8 cellular contexts compared by ENCODE assay signal in the genomic region with DNA sequence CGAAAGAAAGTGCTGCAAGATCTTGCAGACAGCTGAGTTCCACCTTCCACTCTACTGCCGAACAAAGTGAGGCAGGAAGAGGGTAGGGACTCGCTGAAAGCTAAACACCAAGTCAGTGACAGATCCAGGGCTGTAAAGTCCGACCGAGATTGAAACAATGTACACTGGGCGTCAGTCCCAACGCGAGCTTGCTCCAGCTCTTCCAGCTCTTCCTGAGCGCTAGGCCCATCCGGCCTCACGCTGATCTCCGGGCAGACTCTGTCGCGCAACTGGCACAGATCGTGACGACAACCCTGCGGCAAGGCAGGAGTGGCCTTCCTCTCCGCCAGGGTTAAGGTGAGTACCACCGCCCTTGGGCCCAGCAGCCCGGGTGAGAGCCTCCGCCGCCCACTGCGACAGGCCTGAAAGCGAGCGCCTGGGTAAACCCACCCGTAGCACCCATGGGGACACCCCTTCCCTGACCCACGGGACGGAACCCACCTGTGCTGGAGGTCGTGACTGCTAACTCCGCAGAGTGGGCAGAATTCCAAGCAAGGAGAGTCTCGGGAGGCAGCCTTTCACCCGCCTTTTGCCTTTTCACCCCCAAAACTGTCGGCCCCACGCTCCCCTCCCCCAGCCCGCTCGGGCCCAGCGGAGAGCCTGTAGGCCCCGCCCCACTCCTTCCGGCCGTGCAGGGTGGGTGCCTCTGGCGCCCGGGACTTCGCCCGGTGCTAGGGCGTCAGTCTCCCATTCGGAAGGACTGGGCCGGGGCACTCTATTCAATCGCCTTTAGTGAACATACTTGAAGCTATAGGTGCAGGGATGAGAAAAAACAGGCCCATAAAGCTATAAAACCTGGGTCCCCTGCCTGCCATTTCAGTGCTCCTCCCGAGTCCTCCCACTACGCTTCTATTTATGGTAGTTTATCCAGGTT. TPM values are rescaled to one million over a fixed set of nuclear protein-coding genes. Genes with fewer than 3 reads are reported as not detected.
DNase-seq lines count a peak whose midpoint lies in the region; ATAC-seq and TF ChIP-seq lines count a peak whose summit lies in the region.

SPRY3 (plus strand) TSS at position 275 of the 913 bp plus-strand sequence.
A gene with protein sequence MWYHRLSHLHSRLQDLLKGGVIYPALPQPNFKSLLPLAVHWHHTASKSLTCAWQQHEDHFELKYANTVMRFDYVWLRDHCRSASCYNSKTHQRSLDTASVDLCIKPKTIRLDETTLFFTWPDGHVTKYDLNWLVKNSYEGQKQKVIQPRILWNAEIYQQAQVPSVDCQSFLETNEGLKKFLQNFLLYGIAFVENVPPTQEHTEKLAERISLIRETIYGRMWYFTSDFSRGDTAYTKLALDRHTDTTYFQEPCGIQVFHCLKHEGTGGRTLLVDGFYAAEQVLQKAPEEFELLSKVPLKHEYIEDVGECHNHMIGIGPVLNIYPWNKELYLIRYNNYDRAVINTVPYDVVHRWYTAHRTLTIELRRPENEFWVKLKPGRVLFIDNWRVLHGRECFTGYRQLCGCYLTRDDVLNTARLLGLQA (minus strand): TSS at position 641 of the 913 bp plus-strand sequence. CDS start 67,676 bp downstream, outside the sequence.

- peaks cover 22 to 52% (median 41%) of the 10 kb centered on the region in 3 donors for H3K4me1 Mint-ChIP-seq in CD8-positive, alpha-beta memory T cell
- peaks cover 24% of the 10 kb centered on the region for H3K4me1 Mint-ChIP-seq in activated T-cell treated with anti-CD3 and anti-CD28 coated beads, Interleukin-2, amount 50 U/mL, for 24 hours (ENCODE audit: low read depth)

- peak within 1 kb of the TSS; percentile 86 to 95 (median 93) for H3K4me3 Mint-ChIP-seq in CD8-positive, alpha-beta memory T cell
- H3K4me3 Mint-ChIP-seq in activated T-cell treated with anti-CD3 and anti-CD28 coated beads, Interleukin-2, amount 50 U/mL, for 24 hours, result peak within 1 kb of the TSS; percentile 86

- POLR2A ChIA-PET in CD8-positive, alpha-beta memory T cell (lab: Charles Lee), result no interaction called here

- peaks cover 11% of the 10 kb centered on the region for H3K4me1 ChIP-seq in CD8-positive, alpha-beta memory T cell (ENCODE audit: insufficient read depth, low read length)
- H3K4me1 ChIP-seq in NT2/D1 (ENCODE audit: insufficient read depth, insufficient read length), result no peaks in the 10 kb centered on the region
- H3K4me1 ChIP-seq in esophagus (ENCODE audit: control insufficient read depth in 2 of 2, insufficient read depth in 2 of 2, low read length in 1 of 2), result no peaks in the 10 kb centered on the region
- no peaks in the 10 kb centered on the region for H3K4me1 ChIP-seq in mucosa of rectum (ENCODE audit: control insufficient read depth in 2 of 2, insufficient read depth in 2 of 2, low read length in 2 of 2)

- H3K9me3 Mint-ChIP-seq in CD8-positive, alpha-beta memory T cell, result peaks cover 0 to 1% (median 0%) of the 10 kb centered on the region in 5 donors
- H3K9me3 Mint-ChIP-seq in activated T-cell treated with anti-CD3 and anti-CD28 coated beads, Interleukin-2, amount 50 U/mL, for 24 hours, result peaks cover 2% of the 10 kb centered on the region

- CTCF ChIA-PET in CD8-positive, alpha-beta memory T cell (lab: Charles Lee), result no interaction called here

- peak within 1 kb of the TSS; percentile 77 for H3K9ac ChIP-seq in NT2/D1 (ENCODE audit: insufficient read length, low read depth)
- H3K9ac ChIP-seq in mucosa of rectum (ENCODE audit: low read depth in 1 of 2, low read length in 2 of 2), result peak within 1 kb of the TSS; percentile 91 to 95

- TF ChIP-seq CTCF in HL-60 (IDR thresholded peaks at IDR 0.05; ENCODE audit: insufficient read depth, low read length), result no peak

- H3K27ac Mint-ChIP-seq in CD8-positive, alpha-beta memory T cell, result peak within 1 kb of the TSS; percentile 91 to 97 (median 93)
- peak within 1 kb of the TSS; percentile 89 for H3K27ac Mint-ChIP-seq in activated T-cell treated with anti-CD3 and anti-CD28 coated beads, Interleukin-2, amount 50 U/mL, for 24 hours

- DNase-seq in CD8-positive, alpha-beta memory T cell, result peak; percentile 42 to 66 (median 45)
- peak; percentile 31 to 59 for DNase-seq in HL-60 (ENCODE audit: low read depth in 1 of 2, low spot score in 1 of 2)
- peak; percentile 2 for DNase-seq in NT2/D1 (ENCODE audit: low read depth, low spot score)
- peak; percentile 76 for DNase-seq in activated T-cell treated with anti-CD3 and anti-CD28 coated beads, Interleukin-2, amount 50 U/mL, for 24 hours
- peak; percentile 4 to 9 for DNase-seq in stimulated activated CD8-positive, alpha-beta memory T cell treated with anti-CD3 and anti-CD28 coated beads, Interleukin-4, amount 100 ng/mL, for 4 hours (ENCODE audit: low read depth in 2 of 2, low spot score in 1 of 2)

- peaks cover 0 to 10% (median 0%) of the 10 kb centered on the region in 3 donors for H3K36me3 Mint-ChIP-seq in CD8-positive, alpha-beta memory T cell
- H3K36me3 Mint-ChIP-seq in activated T-cell treated with anti-CD3 and anti-CD28 coated beads, Interleukin-2, amount 50 U/mL, for 24 hours (ENCODE audit: low read depth), result peaks cover 14% of the 10 kb centered on the region

- H3K4me3 ChIP-seq in CD8-positive, alpha-beta memory T cell (ENCODE audit: low read length), result peak within 1 kb of the TSS; percentile 86
- H3K4me3 ChIP-seq in HL-60 (replicated peaks; ENCODE audit: insufficient read depth, low read length), result peak within 1 kb of the TSS; percentile 65
- peak within 1 kb of the TSS; percentile 70 for H3K4me3 ChIP-seq in NT2/D1 (ENCODE audit: insufficient read length, low read depth)
- H3K4me3 ChIP-seq in esophagus (ENCODE audit: low read depth in 1 of 2, low read length in 2 of 2), result peak within 1 kb of the TSS; percentile 50 to 81
- H3K4me3 ChIP-seq in mucosa of rectum (ENCODE audit: low read length in 2 of 2), result peak within 1 kb of the TSS; percentile 75 to 87

- H3K9me3 ChIP-seq in CD8-positive, alpha-beta memory T cell (ENCODE audit: low read length), result no peaks in the 10 kb centered on the region
- no peaks in the 10 kb centered on the region for H3K9me3 ChIP-seq in NT2/D1 (ENCODE audit: insufficient read depth, low read length)
- no peaks in the 10 kb centered on the region for H3K9me3 ChIP-seq in esophagus (ENCODE audit: control insufficient read depth in 2 of 2, insufficient read depth in 1 of 2, low read depth in 1 of 2, low read length in 1 of 2)
- no peaks in the 10 kb centered on the region for H3K9me3 ChIP-seq in mucosa of rectum (ENCODE audit: control insufficient read depth in 2 of 2, low read length in 2 of 2)

- 1 to 27% methylated on average over 45 to 50 of the region's 50 CpGs for WGBS in esophagus, 2 donors

- peak within 1 kb of the TSS; percentile 84 for H3K27ac ChIP-seq in CD8-positive, alpha-beta memory T cell (ENCODE audit: low read depth, low read length)
- H3K27ac ChIP-seq in HL-60 (replicated peaks) (peak within 1 kb of the TSS; percentile 96), esophagus (ENCODE audit: low read depth in 2 of 2, low read length in 1 of 2) (peak within 1 kb of the TSS; percentile 88 to 91), mucosa of rectum (ENCODE audit: low read depth in 2 of 2, low read length in 2 of 2) (peak within 1 kb of the TSS; percentile 84 to 93)

- no peaks in the 10 kb centered on the region for H3K27me3 Mint-ChIP-seq in CD8-positive, alpha-beta memory T cell
- H3K27me3 Mint-ChIP-seq in activated T-cell treated with anti-CD3 and anti-CD28 coated beads, Interleukin-2, amount 50 U/mL, for 24 hours, result no peaks in the 10 kb centered on the region

- no peaks in the 10 kb centered on the region for H3K27me3 ChIP-seq in CD8-positive, alpha-beta memory T cell (ENCODE audit: insufficient read depth, low read length, poor library complexity, severe bottlenecking)
- H3K27me3 ChIP-seq in HL-60 (ENCODE audit: insufficient read depth, poor library complexity, severe bottlenecking), result no peaks in the 10 kb centered on the region
- no peaks in the 10 kb centered on the region for H3K27me3 ChIP-seq in NT2/D1 (ENCODE audit: insufficient read depth, insufficient read length)
- H3K27me3 ChIP-seq in esophagus (ENCODE audit: control insufficient read depth in 1 of 2, insufficient read depth in 2 of 2, low read length in 2 of 2), result no peaks in the 10 kb centered on the region
- H3K27me3 ChIP-seq in mucosa of rectum (ENCODE audit: control insufficient read depth in 2 of 2, insufficient read depth in 2 of 2, low read length in 2 of 2), result no peaks in the 10 kb centered on the region

- peak; percentile 92 for ATAC-seq in GM19463 (IDR thresholded peaks at IDR 0.05; ENCODE audit: unreplicated experiment)

- no peaks in the 10 kb centered on the region for H3K36me3 ChIP-seq in CD8-positive, alpha-beta memory T cell (ENCODE audit: insufficient read depth, low read length)
- H3K36me3 ChIP-seq in NT2/D1 (ENCODE audit: insufficient read depth, insufficient read length, low read length) (no peaks in the 10 kb centered on the region), esophagus (ENCODE audit: control insufficient read depth in 2 of 2, insufficient read depth in 2 of 2, low read length in 1 of 2) (no peaks in the 10 kb centered on the region), mucosa of rectum (ENCODE audit: control insufficient read depth in 2 of 2, insufficient read depth in 2 of 2, low read length in 2 of 2) (no peaks in the 10 kb centered on the region)

RNA-seq across cellular contexts. Expression of gene SPRY3, which starts in this region (rescaled TPM):
- total RNA-seq in CD8-positive, alpha-beta memory T cell, result under 1 TPM; 0.24 to 0.33 TPM
- 0.12 TPM for polyA plus RNA-seq in CD8-positive, alpha-beta memory T cell
- under 1 TPM; 0.21 to 0.26 TPM for polyA plus RNA-seq in esophagus

RNA-seq across cellular contexts. Expression of the second gene that starts in this region (rescaled TPM):
- total RNA-seq in CD8-positive, alpha-beta memory T cell, result 10 to 100 TPM in 1 of 2 experiments, 1 to 10 TPM in 1; 8.9 to 10.0 TPM
- polyA plus RNA-seq in CD8-positive, alpha-beta memory T cell, result 12.8 TPM
- polyA plus RNA-seq in esophagus, result 1 to 10 TPM; 3.9 to 7.7 TPM

Comparison
In these comparisons a context has a peak if more than half of its experiments do, and no peak if none do; other contexts are left out.
1. Peak in every context shown above with its lines: DNase-seq, ATAC-seq, H3K4me3 ChIP-seq and H3K27ac ChIP-seq.
2. DNase-seq: peak in every context shown above with its lines; median percentile 76 in activated T-cell treated with anti-CD3 and anti-CD28 coated beads, Interleukin-2, amount 50 U/mL, for 24 hours; 45 in CD8-positive, alpha-beta memory T cell; 45 in HL-60; 6 in stimulated activated CD8-positive, alpha-beta memory T cell treated with anti-CD3 and anti-CD28 coated beads, Interleukin-4, amount 100 ng/mL, for 4 hours; 2 in NT2/D1.